2 cellular contexts compared by ENCODE assay signal in the genomic region with DNA sequence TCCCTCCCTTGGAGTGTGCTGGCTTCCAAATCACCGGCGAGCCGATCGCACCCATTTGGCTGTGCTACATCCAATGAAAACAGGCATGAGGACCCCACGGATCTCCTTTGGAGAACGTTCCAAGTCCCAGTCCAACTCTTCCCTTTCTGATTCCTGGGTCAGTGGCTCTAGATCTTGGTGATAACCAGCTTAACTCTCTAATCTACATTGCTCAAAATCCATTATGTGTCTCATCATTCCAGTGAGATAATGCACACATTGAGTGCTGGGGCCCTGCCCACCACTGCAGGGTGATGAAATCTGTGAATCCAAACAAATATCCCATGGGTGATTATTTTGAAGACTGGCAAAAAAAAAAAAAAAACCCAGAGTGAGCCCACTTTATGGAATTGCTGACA.
TF ChIP-seq lines count a peak whose summit lies in the region.

No MANE protein-coding gene starts in this region.

TF ChIP-seq in liver, 16 proteins besides CTCF, POLR2A, EP300 and RAD21:
- TF ChIP-seq, protein P1, sequence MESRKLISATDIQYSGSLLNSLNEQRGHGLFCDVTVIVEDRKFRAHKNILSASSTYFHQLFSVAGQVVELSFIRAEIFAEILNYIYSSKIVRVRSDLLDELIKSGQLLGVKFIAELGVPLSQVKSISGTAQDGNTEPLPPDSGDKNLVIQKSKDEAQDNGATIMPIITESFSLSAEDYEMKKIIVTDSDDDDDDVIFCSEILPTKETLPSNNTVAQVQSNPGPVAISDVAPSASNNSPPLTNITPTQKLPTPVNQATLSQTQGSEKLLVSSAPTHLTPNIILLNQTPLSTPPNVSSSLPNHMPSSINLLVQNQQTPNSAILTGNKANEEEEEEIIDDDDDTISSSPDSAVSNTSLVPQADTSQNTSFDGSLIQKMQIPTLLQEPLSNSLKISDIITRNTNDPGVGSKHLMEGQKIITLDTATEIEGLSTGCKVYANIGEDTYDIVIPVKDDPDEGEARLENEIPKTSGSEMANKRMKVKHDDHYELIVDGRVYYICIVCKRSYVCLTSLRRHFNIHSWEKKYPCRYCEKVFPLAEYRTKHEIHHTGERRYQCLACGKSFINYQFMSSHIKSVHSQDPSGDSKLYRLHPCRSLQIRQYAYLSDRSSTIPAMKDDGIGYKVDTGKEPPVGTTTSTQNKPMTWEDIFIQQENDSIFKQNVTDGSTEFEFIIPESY (IDR thresholded peaks at IDR 0.05), result no peak
- TF ChIP-seq FOXA1 (IDR thresholded peaks at IDR 0.05) (no peak), FOXA2 (IDR thresholded peaks at IDR 0.05) (no peak), GABPA (IDR thresholded peaks at IDR 0.05 in 1 of 2, conservative IDR thresholded peaks at IDR 0.05 in 1 of 2) (no peak), NR2F2 (IDR thresholded peaks at IDR 0.05) (no peak), RXRA (IDR thresholded peaks at IDR 0.05) (no peak), YY1 (IDR thresholded peaks at IDR 0.05) (no peak), SP1 (IDR thresholded peaks at IDR 0.05) (no peak), TAF1 (conservative IDR thresholded peaks at IDR 0.05) (no peak), JUND (IDR thresholded peaks at IDR 0.05) (no peak), HNF4G (IDR thresholded peaks at IDR 0.05) (no peak), EGR1 (IDR thresholded peaks at IDR 0.05; ENCODE audit: low read depth in 2 of 2) (no peak), HNF4A (conservative IDR thresholded peaks at IDR 0.05) (no peak)
- TF ChIP-seq, protein P2, sequence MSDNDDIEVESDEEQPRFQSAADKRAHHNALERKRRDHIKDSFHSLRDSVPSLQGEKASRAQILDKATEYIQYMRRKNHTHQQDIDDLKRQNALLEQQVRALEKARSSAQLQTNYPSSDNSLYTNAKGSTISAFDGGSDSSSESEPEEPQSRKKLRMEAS (IDR thresholded peaks at IDR 0.05), result no peak
- TF ChIP-seq, protein P3, sequence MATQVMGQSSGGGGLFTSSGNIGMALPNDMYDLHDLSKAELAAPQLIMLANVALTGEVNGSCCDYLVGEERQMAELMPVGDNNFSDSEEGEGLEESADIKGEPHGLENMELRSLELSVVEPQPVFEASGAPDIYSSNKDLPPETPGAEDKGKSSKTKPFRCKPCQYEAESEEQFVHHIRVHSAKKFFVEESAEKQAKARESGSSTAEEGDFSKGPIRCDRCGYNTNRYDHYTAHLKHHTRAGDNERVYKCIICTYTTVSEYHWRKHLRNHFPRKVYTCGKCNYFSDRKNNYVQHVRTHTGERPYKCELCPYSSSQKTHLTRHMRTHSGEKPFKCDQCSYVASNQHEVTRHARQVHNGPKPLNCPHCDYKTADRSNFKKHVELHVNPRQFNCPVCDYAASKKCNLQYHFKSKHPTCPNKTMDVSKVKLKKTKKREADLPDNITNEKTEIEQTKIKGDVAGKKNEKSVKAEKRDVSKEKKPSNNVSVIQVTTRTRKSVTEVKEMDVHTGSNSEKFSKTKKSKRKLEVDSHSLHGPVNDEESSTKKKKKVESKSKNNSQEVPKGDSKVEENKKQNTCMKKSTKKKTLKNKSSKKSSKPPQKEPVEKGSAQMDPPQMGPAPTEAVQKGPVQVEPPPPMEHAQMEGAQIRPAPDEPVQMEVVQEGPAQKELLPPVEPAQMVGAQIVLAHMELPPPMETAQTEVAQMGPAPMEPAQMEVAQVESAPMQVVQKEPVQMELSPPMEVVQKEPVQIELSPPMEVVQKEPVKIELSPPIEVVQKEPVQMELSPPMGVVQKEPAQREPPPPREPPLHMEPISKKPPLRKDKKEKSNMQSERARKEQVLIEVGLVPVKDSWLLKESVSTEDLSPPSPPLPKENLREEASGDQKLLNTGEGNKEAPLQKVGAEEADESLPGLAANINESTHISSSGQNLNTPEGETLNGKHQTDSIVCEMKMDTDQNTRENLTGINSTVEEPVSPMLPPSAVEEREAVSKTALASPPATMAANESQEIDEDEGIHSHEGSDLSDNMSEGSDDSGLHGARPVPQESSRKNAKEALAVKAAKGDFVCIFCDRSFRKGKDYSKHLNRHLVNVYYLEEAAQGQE (IDR thresholded peaks at IDR 0.05), result no peak
- TF ChIP-seq, protein P4, sequence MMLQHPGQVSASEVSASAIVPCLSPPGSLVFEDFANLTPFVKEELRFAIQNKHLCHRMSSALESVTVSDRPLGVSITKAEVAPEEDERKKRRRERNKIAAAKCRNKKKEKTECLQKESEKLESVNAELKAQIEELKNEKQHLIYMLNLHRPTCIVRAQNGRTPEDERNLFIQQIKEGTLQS (IDR thresholded peaks at IDR 0.05), result no peak

TF ChIP-seq in endothelial cell of umbilical vein, 7 proteins besides CTCF, POLR2A, EP300 and RAD21 (continued from another document):
- TF ChIP-seq, protein P2 (IDR thresholded peaks at IDR 0.05; ENCODE audit: insufficient read depth, insufficient read length), result no peak
